22 cellular contexts compared by ENCODE assay signal in genomic region chr13:36028359-36028758, GRCh38.
A peak's percentile ranks its signal among the peaks of the same experiment; 100 is the strongest.
DNase-seq lines count a peak whose midpoint lies in the region; ATAC-seq, FAIRE-seq and TF ChIP-seq lines count a peak whose summit lies in the region.
"Had no signal": no experiment of that assay in that cellular context is flagged by ENCODE, and none has a peak within 500 bp of the region (broad histone marks: within the 10 kb centered on the region; RNA-seq: fewer than 3 reads in every experiment).

No MANE protein-coding gene starts in this region.

- H3K27me3 Mint-ChIP-seq in astrocyte (ENCODE audit: low read depth, unreplicated experiment): no peaks in the 10 kb centered on the region
- H3K27me3 Mint-ChIP-seq: CD4-positive, alpha-beta memory T cell had no signal

- H2AFZ ChIP-seq in astrocyte (ENCODE audit: low read depth, low read length): no peak overlapping the region

- no peak overlapping the region for H3K18ac ChIP-seq in mesendoderm (ENCODE audit: low read length)

- H3K9ac ChIP-seq in astrocyte (ENCODE audit: low read length): peak overlapping the region; percentile 57
- H3K9ac ChIP-seq in mesendoderm (ENCODE audit: low read length): no peak overlapping the region

- no peaks in the 10 kb centered on the region for H3K9me3 Mint-ChIP-seq in astrocyte (ENCODE audit: unreplicated experiment)

- no peaks in the 10 kb centered on the region for H3K36me3 Mint-ChIP-seq in astrocyte (ENCODE audit: low read depth, unreplicated experiment)
- H3K36me3 Mint-ChIP-seq: CD4-positive, alpha-beta memory T cell had no signal

- H3K27me3 ChIP-seq in astrocyte (ENCODE audit: insufficient read depth, low read length) (no peaks in the 10 kb centered on the region), mesendoderm (ENCODE audit: insufficient read depth, low read length, poor library complexity) (no peaks in the 10 kb centered on the region)
- H3K27me3 ChIP-seq: Peyer's patch had no signal

- H3K4me1 ChIP-seq in astrocyte (ENCODE audit: insufficient read depth, low read length) (peaks cover 32% of the 10 kb centered on the region), mesendoderm (ENCODE audit: control insufficient read depth, low read depth, low read length) (peaks cover 2% of the 10 kb centered on the region)
- H3K4me1 ChIP-seq: A549, Peyer's patch had no signal

- H2BK120ac ChIP-seq in mesendoderm (ENCODE audit: low read depth, low read length): no peak overlapping the region

- no CpG with 5 or more reads among the region's 5 CpGs for WGBS in mesendoderm (ENCODE audit: extremely low coverage, insufficient coverage, low lambda C conversion rate)

- no peak overlapping the region for H2AK5ac ChIP-seq in mesendoderm (ENCODE audit: low read length)

- no peak overlapping the region for H4K5ac ChIP-seq in mesendoderm (ENCODE audit: low read length)

- no peak overlapping the region for H3K4ac ChIP-seq in mesendoderm (ENCODE audit: low read depth, low read length)

- peaks cover 7% of the 10 kb centered on the region for H3K4me1 Mint-ChIP-seq in astrocyte (ENCODE audit: low read depth, unreplicated experiment)
- H3K4me1 Mint-ChIP-seq: CD4-positive, alpha-beta memory T cell had no signal

- H3K4me3 ChIP-seq in astrocyte (ENCODE audit: insufficient read depth, low read depth, low read length): no peak overlapping the region
- no peak overlapping the region for H3K4me3 ChIP-seq in mesendoderm (ENCODE audit: low read length)
- H3K4me3 ChIP-seq: A549, Peyer's patch, SK-N-MC had no signal

- no peaks in the 10 kb centered on the region for H4K20me1 ChIP-seq in astrocyte (ENCODE audit: insufficient read depth, low read length)

- DNase-seq in NCI-H226: peak; percentile 3
- DNase-seq in astrocyte (ENCODE audit: low read depth): peak; percentile 21
- DNase-seq in mesendoderm: peak; percentile 25
- no peak for DNase-seq in SIG-M5 treated with dmso at 0.1 percent for 504 hours (lab: John Stamatoyannopoulos, UW; ENCODE audit: unreplicated experiment)
- DNase-seq in DMS53 treated with DMSO at 0.1 percent for 48 hours (lab: John Stamatoyannopoulos, UW; ENCODE audit: unreplicated experiment): no peak
- DNase-seq in NCI-H1105 (lab: John Stamatoyannopoulos, UW): no peak
- DNase-seq: C1 segment of cervical spinal cord; CD4-positive, alpha-beta memory T cell; DMS 273 treated with DMSO at 0.1 percent for 48 hours; DMS79 treated with DMSO at 0.1 percent for 48 hours; Karpas-422; NCI-H1105 treated with DMSO at 0.1 percent for 48 hours; NCI-H2107; NCI-H526 treated with DMSO at 0.1 percent for 48 hours; Peyer's patch; SHP77 treated with DMSO at 0.1 percent for 48 hours had no signal

- no peak overlapping the region for H2BK5ac ChIP-seq in mesendoderm (ENCODE audit: low read length)

- no peaks in the 10 kb centered on the region for H3K79me1 ChIP-seq in mesendoderm (ENCODE audit: low read length)

- H3K9me3 ChIP-seq in astrocyte (ENCODE audit: insufficient read depth, low read depth, low read length): no peaks in the 10 kb centered on the region
- H3K9me3 ChIP-seq: A549, Peyer's patch had no signal

- no peak overlapping the region for H3K4me3 Mint-ChIP-seq in astrocyte (ENCODE audit: unreplicated experiment)
- H3K4me3 Mint-ChIP-seq: CD4-positive, alpha-beta memory T cell had no signal

- ATAC-seq in HG03342 (IDR thresholded peaks at IDR 0.05; ENCODE audit: unreplicated experiment): no peak
- ATAC-seq: A549, HepG2 had no signal

- H3K23ac ChIP-seq in mesendoderm (ENCODE audit: low read length): no peak overlapping the region

- H3K56ac ChIP-seq in mesendoderm (ENCODE audit: low read length): no peak overlapping the region

- peak overlapping the region; percentile 57 for H3K4me2 ChIP-seq in astrocyte (ENCODE audit: low read length)
- H3K4me2 ChIP-seq in mesendoderm (ENCODE audit: low read length): no peak overlapping the region
- H3K4me2 ChIP-seq: A549 had no signal

- H3K27ac ChIP-seq in astrocyte (ENCODE audit: low read depth, low read length) (peak overlapping the region; percentile 93), mesendoderm (ENCODE audit: low read depth, low read length) (no peak overlapping the region)
- H3K27ac ChIP-seq: A549, Peyer's patch, SK-N-MC had no signal

- H3K79me2 ChIP-seq in astrocyte (ENCODE audit: insufficient read depth, low read length) (no peaks in the 10 kb centered on the region), mesendoderm (ENCODE audit: control insufficient read depth, insufficient read depth, low read length) (no peaks in the 10 kb centered on the region)

- H3K36me3 ChIP-seq in astrocyte (ENCODE audit: insufficient read depth, low read length): no peaks in the 10 kb centered on the region
- no peaks in the 10 kb centered on the region for H3K36me3 ChIP-seq in mesendoderm (ENCODE audit: control insufficient read depth, insufficient read depth, low read length)
- H3K36me3 ChIP-seq: Peyer's patch had no signal

- no peak for TF ChIP-seq CTCF in astrocyte (IDR thresholded peaks at IDR 0.05; ENCODE audit: insufficient read depth, low read depth, low read length)

- no peak overlapping the region for H4K8ac ChIP-seq in mesendoderm (ENCODE audit: low read depth, low read length)

- peak; percentile 13 for FAIRE-seq in astrocyte (lab: Jason Lieb, UNC)
- FAIRE-seq: A549, GM12892, GM19239, HepG2 had no signal

- H3K27ac Mint-ChIP-seq in astrocyte (ENCODE audit: unreplicated experiment): no peak overlapping the region

- H2BK15ac ChIP-seq in mesendoderm (replicated peaks; ENCODE audit: low read depth): no peak overlapping the region

Comparison
In these comparisons a context has a peak if more than half of its experiments do, and no peak if none do; other contexts are left out.
1. DNase-seq: peak in NCI-H226 (single experiment), astrocyte (single experiment) and mesendoderm (single experiment); none in SIG-M5 treated with dmso at 0.1 percent for 504 hours (single experiment), DMS53 treated with DMSO at 0.1 percent for 48 hours (single experiment) and NCI-H1105 (single experiment).